Comparison of ENCODE assay signal across 26 cellular contexts in genomic region chr1:14909273-14909672, GRCh38.
"Had no signal": no experiment of that assay in that cellular context is flagged by ENCODE, and none has a peak within 500 bp of the region (broad histone marks: within the 10 kb centered on the region; RNA-seq: fewer than 3 reads in every experiment).

No MANE protein-coding gene starts in this region.

- H3K4me1 Mint-ChIP-seq: naive thymus-derived CD4-positive, alpha-beta T cell; stimulated activated naive CD8-positive, alpha-beta T cell treated with anti-CD3 and anti-CD28 coated beads, Interleukin-15, amount 100 ng/mL, for 72 hours had no signal

- H3K4me3 ChIP-seq: left ventricle myocardium inferior, lung, mucosa of descending colon, right atrium auricular region, right lobe of liver, smooth muscle cell, testis, thyroid gland, transverse colon, upper lobe of left lung, vagina had no signal

- H3K27ac ChIP-seq: left ventricle myocardium inferior, neutrophil, parathyroid adenoma, right atrium auricular region, right lobe of liver, testis, transverse colon, upper lobe of left lung had no signal

- H3K36me3 ChIP-seq: left ventricle myocardium inferior, neutrophil, right atrium auricular region, right lobe of liver, thyroid gland, transverse colon, upper lobe of left lung, vagina had no signal

- H3K27me3 ChIP-seq: neutrophil, right atrium auricular region, right lobe of liver, testis, thyroid gland, transverse colon, upper lobe of left lung, vagina had no signal

- H3K27ac Mint-ChIP-seq: natural killer cell treated with Interleukin-12 subunit alpha and Interleukin-12 subunit beta and Interleukin-15 and Interleukin-18, amount 100 ng/mL, for 72 hours; stimulated activated memory B cell treated with anti-CD40 and anti-IgM and Interleukin-4, amounts not matched to agents 10 μg/mL and 1 μg/mL and 100 μg/mL, for 72 hours; stimulated activated naive CD8-positive, alpha-beta T cell treated with anti-CD3 and anti-CD28 coated beads, Interleukin-15, amount 100 ng/mL, for 72 hours had no signal

- H3K36me3 Mint-ChIP-seq: naive thymus-derived CD4-positive, alpha-beta T cell; natural killer cell treated with Interleukin-12 subunit alpha and Interleukin-12 subunit beta and Interleukin-15 and Interleukin-18, amount 100 ng/mL, for 72 hours; stimulated activated memory B cell treated with anti-CD40 and anti-IgM and Interleukin-4, amounts not matched to agents 10 μg/mL and 1 μg/mL and 100 μg/mL, for 72 hours had no signal

- H3K9me3 Mint-ChIP-seq: natural killer cell treated with Interleukin-12 subunit alpha and Interleukin-12 subunit beta and Interleukin-15 and Interleukin-18, amount 100 ng/mL, for 72 hours; neural crest cell; stimulated activated memory B cell treated with anti-CD40 and anti-IgM and Interleukin-4, amounts not matched to agents 10 μg/mL and 1 μg/mL and 100 μg/mL, for 72 hours; stimulated activated naive CD8-positive, alpha-beta T cell treated with anti-CD3 and anti-CD28 coated beads, Interleukin-15, amount 100 ng/mL, for 72 hours had no signal

- H3K4me1 ChIP-seq: parathyroid adenoma, right lobe of liver, transverse colon had no signal

- ATAC-seq: mucosa of descending colon; naive thymus-derived CD4-positive, alpha-beta T cell; natural killer cell treated with Interleukin-12 subunit alpha and Interleukin-12 subunit beta and Interleukin-15 and Interleukin-18, amount 100 ng/mL, for 72 hours; right lobe of liver; stimulated activated memory B cell treated with anti-CD40 and anti-IgM and Interleukin-4, amounts not matched to agents 10 μg/mL and 1 μg/mL and 100 μg/mL, for 72 hours; stimulated activated naive CD8-positive, alpha-beta T cell treated with anti-CD3 and anti-CD28 coated beads, Interleukin-15, amount 100 ng/mL, for 72 hours had no signal

- H3K9me3 ChIP-seq: left ventricle myocardium inferior, mucosa of descending colon, neutrophil, right atrium auricular region, right lobe of liver, testis, thyroid gland, transverse colon, upper lobe of left lung, vagina had no signal

- H3K27me3 Mint-ChIP-seq: natural killer cell treated with Interleukin-12 subunit alpha and Interleukin-12 subunit beta and Interleukin-15 and Interleukin-18, amount 100 ng/mL, for 72 hours; stimulated activated memory B cell treated with anti-CD40 and anti-IgM and Interleukin-4, amounts not matched to agents 10 μg/mL and 1 μg/mL and 100 μg/mL, for 72 hours; stimulated activated naive CD8-positive, alpha-beta T cell treated with anti-CD3 and anti-CD28 coated beads, Interleukin-15, amount 100 ng/mL, for 72 hours had no signal

- DNase-seq: left ventricle myocardium inferior; mesendoderm; midbrain; mucosa of descending colon; naive thymus-derived CD4-positive, alpha-beta T cell; occipital lobe; stimulated activated CD4-positive, alpha-beta T cell treated with anti-CD3 and anti-CD28 coated beads, Interleukin-1b, Interleukin-23, amount 100 ng/mL, for 48 hours; stimulated activated CD4-positive, alpha-beta T cell treated with anti-CD3 and anti-CD28 coated beads, Interleukin-2, amount 100 ng/mL, for 48 hours; stimulated activated CD4-positive, alpha-beta T cell treated with anti-CD3 and anti-CD28 coated beads, Interleukin-4, amount 100 ng/mL, for 4 hours; stimulated activated CD8-positive, alpha-beta memory T cell treated with anti-CD3 and anti-CD28 coated beads, Interleukin-4, amount 100 ng/mL, for 48 hours; stimulated activated naive CD4-positive, alpha-beta T cell treated with Interleukin-2 at 50 U/mL for 16 hours; stimulated activated naive CD8-positive, alpha-beta T cell treated with anti-CD3 and anti-CD28 coated beads, Interleukin-15, amount 100 ng/mL, for 72 hours; testis; thyroid gland; transverse colon; upper lobe of left lung had no signal

- H3K4me3 Mint-ChIP-seq: naive thymus-derived CD4-positive, alpha-beta T cell; natural killer cell treated with Interleukin-12 subunit alpha and Interleukin-12 subunit beta and Interleukin-15 and Interleukin-18, amount 100 ng/mL, for 72 hours; neural crest cell; stimulated activated memory B cell treated with anti-CD40 and anti-IgM and Interleukin-4, amounts not matched to agents 10 μg/mL and 1 μg/mL and 100 μg/mL, for 72 hours; stimulated activated naive CD8-positive, alpha-beta T cell treated with anti-CD3 and anti-CD28 coated beads, Interleukin-15, amount 100 ng/mL, for 72 hours had no signal
